ENCODE assay signal across 13 cellular contexts in genomic region chr7:25847331-25848070, GRCh38.
DNase-seq lines count a peak whose midpoint lies in the region; ATAC-seq, FAIRE-seq and TF ChIP-seq lines count a peak whose summit lies in the region.
"Had no signal": no experiment of that assay in that cellular context is flagged by ENCODE, and none has a peak within 500 bp of the region (broad histone marks: within the 10 kb centered on the region; RNA-seq: fewer than 3 reads in every experiment).

No MANE protein-coding gene starts in this region.

- TF ChIP-seq CTCF in bronchial epithelial cell (IDR thresholded peaks at IDR 0.05; ENCODE audit: insufficient read depth, low read length, severe bottlenecking) (no peak), thyroid gland (IDR thresholded peaks at IDR 0.05) (no peak)

- FAIRE-seq in bronchial epithelial cell (lab: Jason Lieb, UNC) (peak; percentile 79), GM12892 (lab: Jason Lieb, UNC) (no peak)

- ATAC-seq in HG03175 (IDR thresholded peaks at IDR 0.05; ENCODE audit: unreplicated experiment) = no peak

- 67 to 85% methylated on average over 2 to 6 of the region's 6 CpGs for WGBS in mesodermal cell (ENCODE audit: insufficient coverage in 2 of 2), 2 experiments
- 81 to 86% methylated on average over 6 of the region's 6 CpGs for WGBS in thyroid gland, 2 donors

- H3K9me3 ChIP-seq in mesodermal cell (ENCODE audit: control insufficient read depth, low read length) (no peaks in the 10 kb centered on the region), thyroid gland (no peaks in the 10 kb centered on the region)

- H3K27ac ChIP-seq in mesodermal cell (ENCODE audit: low read depth, low read length, severe bottlenecking) (peak overlapping the region; percentile 63), thyroid gland (peak overlapping the region in 2 of 3 donors; percentile 37 to 70)

- TF ChIP-seq POLR2A in thyroid gland (IDR thresholded peaks at IDR 0.05) = no peak
- no peak for TF ChIP-seq POLR2A in GM12892 (IDR thresholded peaks at IDR 0.05; ENCODE audit: low read depth, low read length)

- no peaks in the 10 kb centered on the region for H3K36me3 ChIP-seq in bronchial epithelial cell (ENCODE audit: control insufficient read depth, insufficient read depth, low read length)
- H3K36me3 ChIP-seq in mesodermal cell (ENCODE audit: control insufficient read depth, insufficient read depth, low read length) = no peaks in the 10 kb centered on the region
- H3K36me3 ChIP-seq in thyroid gland = no peaks in the 10 kb centered on the region

- DNase-seq in HT1080 (ENCODE audit: low read depth) (peak; percentile 19), bronchial epithelial cell (ENCODE audit: low read depth) (peak; percentile 14), thyroid gland (no peak), GM12892 (ENCODE audit: insufficient read length) (no peak), OCI-M2 (lab: John Stamatoyannopoulos, UW; ENCODE audit: unreplicated experiment) (no peak)
- DNase-seq in activated naive CD4-positive, alpha-beta T cell (lab: John Stamatoyannopoulos, UW) = no peak
- DNase-seq: activated T-cell treated with anti-CD3 and anti-CD28 coated beads, Interleukin-2, amount 50 U/mL, for 24 hours; effector CD8-positive, alpha-beta T cell; GOT3; stimulated activated CD8-positive, alpha-beta memory T cell treated with anti-CD3 and anti-CD28 coated beads, Interleukin-4, amount 100 ng/mL, for 48 hours had no signal

- H3K27me3 ChIP-seq in bronchial epithelial cell (ENCODE audit: control insufficient read depth, insufficient read depth, low read length) = no peaks in the 10 kb centered on the region
- H3K27me3 ChIP-seq in thyroid gland = peaks cover 6% of the 10 kb centered on the region

- intact Hi-C loops in thyroid gland (cut with DNase I) = no loop called here

- H3K4me3 ChIP-seq in bronchial epithelial cell (ENCODE audit: low read depth, low read length) (no peak overlapping the region), mesodermal cell (ENCODE audit: extremely low read depth, insufficient read depth, low read length, poor library complexity, severe bottlenecking) (no peak overlapping the region), thyroid gland (replicated peaks in 1 of 3) (no peak overlapping the region)
- H3K4me3 ChIP-seq: skin epidermis had no signal

- H3K4me1 ChIP-seq in mesodermal cell (ENCODE audit: control insufficient read depth, insufficient read depth, low read length, poor library complexity, severe bottlenecking) = peaks cover 52% of the 10 kb centered on the region
- peaks cover 19 to 38% of the 10 kb centered on the region in 2 donors for H3K4me1 ChIP-seq in thyroid gland

Comparison
In these comparisons a context has a peak if more than half of its experiments do, and no peak if none do; other contexts are left out.
1. DNase-seq: peak in HT1080 (single experiment) and bronchial epithelial cell (single experiment); none in thyroid gland (0 of 2), GM12892 (single experiment), activated naive CD4-positive, alpha-beta T cell (0 of 4) and OCI-M2 (single experiment).